8 cellular contexts compared by ENCODE assay signal in genomic region chr13:51286135-51287002, GRCh38. TPM values are rescaled to one million over a fixed set of nuclear protein-coding genes. Genes with fewer than 3 reads are reported as not detected.
A peak's percentile ranks its signal among the peaks of the same experiment; 100 is the strongest.
DNase-seq lines count a peak whose midpoint lies in the region; ATAC-seq and TF ChIP-seq lines count a peak whose summit lies in the region.

No MANE protein-coding gene starts in this region.

- H3K36me3 ChIP-seq in gastroesophageal sphincter (peaks cover 0 to 4% of the 10 kb centered on the region in 2 donors), ovary (no peaks in the 10 kb centered on the region), tibial artery (no peaks in the 10 kb centered on the region)

- peak; percentile 87 for DNase-seq in AG20443 (ENCODE audit: low spot score)
- peak; percentile 59 for DNase-seq in GM19240 (ENCODE audit: insufficient read length, low spot score)
- DNase-seq in LNCaP clone FGC (ENCODE audit: low read depth) = no peak
- peak; percentile 7 to 57 for DNase-seq in SHP77 (lab: John Stamatoyannopoulos, UW)
- DNase-seq in activated gamma-delta T cell treated with Interleukin-2 at 50 U/mL for 16 hours = peak; percentile 62
- DNase-seq in ovary = peak; percentile 62 to 84 (median 68)
- peak; percentile 62 to 84 for DNase-seq in tibial artery

- peak; percentile 86 for ATAC-seq in gastroesophageal sphincter

- TF ChIP-seq POLR2A in gastroesophageal sphincter (IDR thresholded peaks at IDR 0.05) (no peak), ovary (IDR thresholded peaks at IDR 0.05) (no peak)

- WGBS in gastroesophageal sphincter (ENCODE audit: low coverage in 1 of 2), 2 donors = 18 to 20% methylated on average over 7 to 9 of the region's 13 CpGs
- WGBS in ovary, 3 donors = 39 to 43% (median 40%) methylated on average over 13 of the region's 13 CpGs

- intact Hi-C loops in ovary (cut with DNase I) (loop anchor here in 3 of 4 donors (2.0 to 10.0 kb wide), 3 partner anchors 62 to 142 kb away; partner anchors contain the start of gene FAM124A (in 2 of the 3)), tibial artery (cut with DNase I; ENCODE audit: low total_unique reads) (loop anchor here (5.0 to 10.0 kb wide), 3 partner anchors 64 to 448 kb away; partner anchors contain the start of gene FAM124A)

- peak; percentile 84 for TF ChIP-seq CTCF in LNCaP clone FGC (IDR thresholded peaks at IDR 0.05; ENCODE audit: control insufficient read depth, extremely low read depth, insufficient read depth)
- peak; percentile 82 to 97 (median 92) for TF ChIP-seq CTCF in gastroesophageal sphincter (IDR thresholded peaks at IDR 0.05)
- TF ChIP-seq CTCF in ovary (IDR thresholded peaks at IDR 0.05) = peak; percentile 42 to 66 (median 43)
- peak; percentile 81 to 93 for TF ChIP-seq CTCF in tibial artery (IDR thresholded peaks at IDR 0.05)

- H3K9me3 ChIP-seq in gastroesophageal sphincter (no peaks in the 10 kb centered on the region), ovary (no peaks in the 10 kb centered on the region), tibial artery (no peaks in the 10 kb centered on the region)

- no peak overlapping the region for H3K4me3 ChIP-seq in LNCaP clone FGC (ENCODE audit: low read depth, low read length)
- no peak overlapping the region for H3K4me3 ChIP-seq in gastroesophageal sphincter
- H3K4me3 ChIP-seq in ovary = no peak overlapping the region
- no peak overlapping the region for H3K4me3 ChIP-seq in tibial artery

- H3K27me3 ChIP-seq in gastroesophageal sphincter = no peaks in the 10 kb centered on the region
- no peaks in the 10 kb centered on the region for H3K27me3 ChIP-seq in ovary
- H3K27me3 ChIP-seq in tibial artery = no peaks in the 10 kb centered on the region

- H3K27ac ChIP-seq in gastroesophageal sphincter (no peak overlapping the region), ovary (no peak overlapping the region), tibial artery (no peak overlapping the region)

- H3K4me1 ChIP-seq in gastroesophageal sphincter (peaks cover 0 to 19% (median 2%) of the 10 kb centered on the region in 3 donors), ovary (ENCODE audit: insufficient read depth) (peaks cover 3% of the 10 kb centered on the region), tibial artery (peaks cover 0 to 8% (median 3%) of the 10 kb centered on the region in 4 donors)

- TF ChIP-seq EP300 in gastroesophageal sphincter (IDR thresholded peaks at IDR 0.05) = no peak
- no peak for TF ChIP-seq EP300 in ovary (IDR thresholded peaks at IDR 0.05)

RNA-seq across cellular contexts. Expression of gene SERPINE3, which starts 53.1 kb away (rescaled TPM):
- total RNA-seq in gastroesophageal sphincter (under 1 TPM in 1 of 4 donors, not detected in 3; 0.78 TPM), ovary (under 1 TPM in 2 of 7 donors, not detected in 5; 0.11 to 0.18 TPM)
- not detected for polyA plus RNA-seq in ovary
